Comparison of ENCODE assay signal across 25 cellular contexts in genomic region chr3:128433630-128434185, GRCh38. TPM values are rescaled to one million over a fixed set of nuclear protein-coding genes. Genes with fewer than 3 reads are reported as not detected.
DNase-seq lines count a peak whose midpoint lies in the region; ATAC-seq, FAIRE-seq and TF ChIP-seq lines count a peak whose summit lies in the region.
"Had no signal": no experiment of that assay in that cellular context is flagged by ENCODE, and none has a peak within 500 bp of the region (broad histone marks: within the 10 kb centered on the region; RNA-seq: fewer than 3 reads in every experiment).

No MANE protein-coding gene starts in this region.

- peaks cover 39% of the 10 kb centered on the region for H3K4me1 ChIP-seq in Caco-2
- H3K4me1 ChIP-seq in H9 (ENCODE audit: insufficient read depth, low read length) = peaks cover 2% of the 10 kb centered on the region; the same call in 1 of the 2 replicates
- H3K4me1 ChIP-seq in RWPE2 (ENCODE audit: insufficient read depth, poor library complexity, severe bottlenecking) = peaks cover 9% of the 10 kb centered on the region
- H3K4me1 ChIP-seq in mesendoderm (ENCODE audit: control insufficient read depth, low read depth, low read length) = no peaks in the 10 kb centered on the region

- CTCF ChIA-PET in Caco-2 (lab: Charles Lee) = interaction anchor here (0.6 to 1.8 kb wide), 4 partner anchors 15 to 64 kb away, joined by 3 to 16 read pairs (median 3); no protein-coding TSS in a partner anchor

- H2BK12ac ChIP-seq in H9 (ENCODE audit: insufficient read length, low read depth, low read length) = no peak overlapping the region

- H3K9ac ChIP-seq in H9 (ENCODE audit: extremely low read depth, insufficient read length, low read length) = no peak overlapping the region
- no peak overlapping the region for H3K9ac ChIP-seq in mesendoderm (ENCODE audit: low read length)

- peaks cover 6% of the 10 kb centered on the region for H3K36me3 Mint-ChIP-seq in Caco-2 (ENCODE audit: insufficient read depth, unreplicated experiment)
- no peaks in the 10 kb centered on the region; a peak in 2 of 7 replicates for H3K36me3 Mint-ChIP-seq in H9 (ENCODE audit: insufficient read depth in 1 of 3, low read depth in 3 of 3)

- TF ChIP-seq CTCF in Caco-2 (IDR thresholded peaks at IDR 0.05; ENCODE audit: insufficient read depth in 1 of 2, low read depth in 1 of 2, low read length in 1 of 2, severe bottlenecking in 1 of 2, unreplicated experiment in 1 of 2) (no peak), H9 (conservative IDR thresholded peaks at IDR 0.05) (no peak), RWPE2 (IDR thresholded peaks at IDR 0.05; ENCODE audit: poor library complexity, severe bottlenecking) (no peak), D721Med (IDR thresholded peaks at IDR 0.05; ENCODE audit: insufficient read depth, missing control alignments) (no peak)

- H3K18ac ChIP-seq in H9 (ENCODE audit: insufficient read length, low read depth, low read length) = no peak overlapping the region
- H3K18ac ChIP-seq in mesendoderm (ENCODE audit: low read length) = no peak overlapping the region

- ATAC-seq in RWPE2 (ENCODE audit: low read depth) (peak; percentile 63), GM19395 (IDR thresholded peaks at IDR 0.05; ENCODE audit: unreplicated experiment) (no peak)

- POLR2A ChIA-PET in Caco-2 (lab: Charles Lee) = interaction anchor here (0.6 kb wide), 1 partner anchor 64 kb away, joined by 3 read pairs; no protein-coding TSS in a partner anchor

- intact Hi-C loops in Caco-2 (cut with micrococcal nuclease; ENCODE audit: unreplicated experiment) = no loop called here

- no peak overlapping the region for H2AFZ ChIP-seq in H9 (ENCODE audit: low read length)

- no peak overlapping the region for H2BK5ac ChIP-seq in H9 (ENCODE audit: insufficient read length, low read length)
- no peak overlapping the region for H2BK5ac ChIP-seq in mesendoderm (ENCODE audit: low read length)

- no peaks in the 10 kb centered on the region for H3K27me3 ChIP-seq in Caco-2 (replicated peaks; ENCODE audit: control insufficient read depth, insufficient read depth, low read length)
- peaks cover 15% of the 10 kb centered on the region; the same call in 1 of the 2 replicates for H3K27me3 ChIP-seq in H9 (ENCODE audit: insufficient read depth, low read length)
- H3K27me3 ChIP-seq in RWPE2 (ENCODE audit: insufficient read depth, poor library complexity, severe bottlenecking) = peaks cover 12% of the 10 kb centered on the region
- H3K27me3 ChIP-seq in mesendoderm (ENCODE audit: insufficient read depth, low read length, poor library complexity) = peaks cover 8% of the 10 kb centered on the region
- H3K27me3 ChIP-seq: ovary had no signal

- H4K5ac ChIP-seq in H9 (ENCODE audit: insufficient read length, low read depth, low read length) (no peak overlapping the region), mesendoderm (ENCODE audit: low read length) (no peak overlapping the region)

- H3K4ac ChIP-seq in H9 (ENCODE audit: low read depth, low read length) (no peak overlapping the region), mesendoderm (ENCODE audit: low read depth, low read length) (no peak overlapping the region)

- H3K4me1 Mint-ChIP-seq in Caco-2 (ENCODE audit: low read depth, unreplicated experiment) (peaks cover 21% of the 10 kb centered on the region), H9 (peaks cover 44 to 60% of the 10 kb centered on the region in 2 experiments)

- no peak overlapping the region for H2AK5ac ChIP-seq in H9 (ENCODE audit: insufficient read length, low read length)
- no peak overlapping the region for H2AK5ac ChIP-seq in mesendoderm (ENCODE audit: low read length)

- H3K4me3 ChIP-seq in Caco-2 (ENCODE audit: low read depth, low read length) = no peak overlapping the region; the same call in 1 of the 2 replicates
- H3K4me3 ChIP-seq in RWPE2 (ENCODE audit: severe bottlenecking) = no peak overlapping the region
- H3K4me3 ChIP-seq in mesendoderm (ENCODE audit: low read length) = no peak overlapping the region
- H3K4me3 ChIP-seq: lung had no signal

- no peak overlapping the region for H3K14ac ChIP-seq in H9 (ENCODE audit: insufficient read depth, low read length)

- H3K36me3 ChIP-seq in Caco-2 (ENCODE audit: control insufficient read depth, insufficient read depth, low read length) = no peaks in the 10 kb centered on the region; the same call in 1 of the 2 replicates
- no peaks in the 10 kb centered on the region for H3K36me3 ChIP-seq in RWPE2 (ENCODE audit: low read depth)
- no peaks in the 10 kb centered on the region for H3K36me3 ChIP-seq in mesendoderm (ENCODE audit: control insufficient read depth, insufficient read depth, low read length)
- H3K36me3 ChIP-seq: adrenal gland, heart left ventricle, ovary, sigmoid colon, thoracic aorta, WERI-Rb-1 had no signal

- no TSS peak for BruUV-seq in Caco-2 (replicated peaks; lab: Mats Ljungman, UMichigan)

- no peaks in the 10 kb centered on the region for H3K9me3 ChIP-seq in Caco-2
- H3K9me3 ChIP-seq in H9 (ENCODE audit: control insufficient read depth, low read depth, low read length) = no peaks in the 10 kb centered on the region
- no peaks in the 10 kb centered on the region for H3K9me3 ChIP-seq in RWPE2 (ENCODE audit: severe bottlenecking)
- H3K9me3 ChIP-seq: adrenal gland, heart left ventricle, ovary, sigmoid colon, thoracic aorta had no signal

- H3K4me2 ChIP-seq in H9 (ENCODE audit: insufficient read depth, insufficient read length, low read length) (peak overlapping the region; percentile 26), mesendoderm (ENCODE audit: low read length) (no peak overlapping the region)

- H2BK20ac ChIP-seq in H9 (ENCODE audit: low read depth, low read length, poor library complexity, severe bottlenecking) = no peak overlapping the region

- peak overlapping the region; percentile 48 for H3K27ac Mint-ChIP-seq in Caco-2 (ENCODE audit: unreplicated experiment)
- H3K27ac Mint-ChIP-seq in H9 = no peak overlapping the region

- WGBS in H9 (ENCODE audit: extremely low coverage, insufficient read length, low lambda C conversion rate) = no CpG with 5 or more reads among the region's 8 CpGs
- no CpG with 5 or more reads among the region's 8 CpGs for WGBS in mesendoderm (ENCODE audit: extremely low coverage, insufficient coverage, low lambda C conversion rate)

- H2BK120ac ChIP-seq in H9 (ENCODE audit: low read depth, low read length, poor library complexity, severe bottlenecking) (no peak overlapping the region), mesendoderm (ENCODE audit: low read depth, low read length) (no peak overlapping the region)

- no peak overlapping the region for H2BK15ac ChIP-seq in H9 (ENCODE audit: low read depth, low read length)
- H2BK15ac ChIP-seq in mesendoderm (replicated peaks; ENCODE audit: low read depth) = no peak overlapping the region

- no peaks in the 10 kb centered on the region for H3K9me3 Mint-ChIP-seq in Caco-2 (ENCODE audit: unreplicated experiment)
- no peaks in the 10 kb centered on the region; a peak in 1 of 5 replicates for H3K9me3 Mint-ChIP-seq in H9

- peaks cover 7% of the 10 kb centered on the region for H3K23me2 ChIP-seq in H9 (ENCODE audit: insufficient read length, low read depth, low read length, poor library complexity, severe bottlenecking)

- H4K8ac ChIP-seq in H9 (replicated peaks; ENCODE audit: insufficient read length, low read depth, low read length) (no peak overlapping the region), mesendoderm (ENCODE audit: low read depth, low read length) (no peak overlapping the region)

- H3K4me3 Mint-ChIP-seq in Caco-2 (ENCODE audit: unreplicated experiment) (peak overlapping the region; percentile 57), H9 (peak overlapping the region; percentile 26 to 72; a peak in 3 of 5 replicates)

- no peak overlapping the region for H3K23ac ChIP-seq in H9 (ENCODE audit: insufficient read length, low read depth, low read length)
- no peak overlapping the region for H3K23ac ChIP-seq in mesendoderm (ENCODE audit: low read length)

- H3K79me2 ChIP-seq in H9 (ENCODE audit: insufficient read depth, low read length) = no peaks in the 10 kb centered on the region
- no peaks in the 10 kb centered on the region for H3K79me2 ChIP-seq in mesendoderm (ENCODE audit: control insufficient read depth, insufficient read depth, low read length)

- H4K20me1 ChIP-seq in H9 (ENCODE audit: control insufficient read depth, insufficient read depth, insufficient read length) = no peaks in the 10 kb centered on the region

- no peak for FAIRE-seq in D721Med (lab: Jason Lieb, UNC)
- FAIRE-seq: bronchial epithelial cell, GM12892, islet of Langerhans had no signal

- no peak overlapping the region for H3K56ac ChIP-seq in H9 (ENCODE audit: insufficient read length, low read depth, low read length)
- H3K56ac ChIP-seq in mesendoderm (ENCODE audit: low read length) = no peak overlapping the region

- DNase-seq in Caco-2 (peak; percentile 77 to 89), H9 (peak; percentile 81), RWPE2 (ENCODE audit: low spot score) (no peak), mesendoderm (peak; percentile 89), NOMO-1 treated with dmso at 0.1 percent for 144 hours (lab: John Stamatoyannopoulos, UW; ENCODE audit: unreplicated experiment) (no peak), D721Med (ENCODE audit: insufficient read length, low spot score) (no peak), T-helper 9 cell (no peak)
- DNase-seq: ACHN; activated CD8-positive, alpha-beta memory T cell treated with anti-CD3 and anti-CD28 coated beads, Interleukin-2, amount 50 U/mL, for 48 hours; activated effector memory CD4-positive, alpha-beta T cell treated with anti-CD3 and anti-CD28 coated beads, Interleukin-2, amount 50 U/mL, for 16 hours; adrenal gland; cortex of kidney; DMS153; heart left ventricle; NCI-H1417 treated with DMSO at 0.1 percent for 48 hours; ovary; sigmoid colon; T-helper 1 cell had no signal

- H3K27me3 Mint-ChIP-seq in Caco-2 (ENCODE audit: insufficient read depth, unreplicated experiment) (no peaks in the 10 kb centered on the region), H9 (ENCODE audit: low read depth) (peaks cover 78% of the 10 kb centered on the region)

- H3K79me1 ChIP-seq in H9 (ENCODE audit: insufficient read depth, low read depth, low read length, poor library complexity, severe bottlenecking) (no peaks in the 10 kb centered on the region), mesendoderm (ENCODE audit: low read length) (no peaks in the 10 kb centered on the region)

- H3T11ph ChIP-seq in H9 (ENCODE audit: low read length) = no peak overlapping the region

- H3K27ac ChIP-seq in H9 (ENCODE audit: insufficient read length, low read depth, low read length) = no peak overlapping the region
- H3K27ac ChIP-seq in RWPE2 (ENCODE audit: poor library complexity, severe bottlenecking) = no peak overlapping the region
- H3K27ac ChIP-seq in mesendoderm (ENCODE audit: low read depth, low read length) = no peak overlapping the region
- H3K27ac ChIP-seq: adrenal gland, heart left ventricle, ovary, sigmoid colon, thoracic aorta, WERI-Rb-1 had no signal

- H4K91ac ChIP-seq in H9 (ENCODE audit: insufficient read length, low read depth, low read length) = peak overlapping the region; percentile 29

RNA-seq across cellular contexts. Expression of gene DNAJB8, which starts 33.0 kb away (rescaled TPM):
- total RNA-seq in Caco-2 (2022) (not detected in 2 replicates), H9 (2021) (not detected in 2 replicates)
- polyA plus RNA-seq in mesendoderm (2013, experiment 1 of 2) = not detected
- polyA plus RNA-seq in mesendoderm (2013, experiment 2 of 2) = not detected
- total RNA-seq: adrenal gland, bronchial epithelial cell, heart left ventricle, lung, ovary, sigmoid colon, thoracic aorta had no signal
- polyA plus RNA-seq: adrenal gland, heart left ventricle, lung, ovary, sigmoid colon had no signal

RNA-seq across cellular contexts. Expression of gene GATA2, which starts 59.3 kb away (rescaled TPM):
- total RNA-seq in Caco-2 (2022) (12.5 and 13.3 TPM in 2 replicates), H9 (2021) (1.9 and 2.7 TPM in 2 replicates)
- polyA plus RNA-seq in mesendoderm (2013, experiment 1 of 2) = 0.80 TPM
- polyA plus RNA-seq in mesendoderm (2013, experiment 2 of 2) = 0.69 TPM

Comparison
In these comparisons a context has a peak if more than half of its experiments do, and no peak if none do; other contexts are left out.
1. DNase-seq: peak in Caco-2 (2 of 2), H9 (single experiment) and mesendoderm (single experiment); none in RWPE2 (single experiment), NOMO-1 treated with dmso at 0.1 percent for 144 hours (single experiment), D721Med (single experiment) and T-helper 9 cell (single experiment).